ENCODE assay signal across 21 cellular contexts in genomic region chr7:80440908-80441307, GRCh38.
A peak's percentile ranks its signal among the peaks of the same experiment; 100 is the strongest.
DNase-seq lines count a peak whose midpoint lies in the region; ATAC-seq and TF ChIP-seq lines count a peak whose summit lies in the region.
"Had no signal": no experiment of that assay in that cellular context is flagged by ENCODE, and none has a peak within 500 bp of the region (broad histone marks: within the 10 kb centered on the region; RNA-seq: fewer than 3 reads in every experiment).

No MANE protein-coding gene starts in this region.

- H3K36me3 ChIP-seq in SK-N-MC (ENCODE audit: insufficient read depth, low read length) (no peaks in the 10 kb centered on the region), skeletal muscle satellite cell (ENCODE audit: insufficient read depth, low read length) (no peaks in the 10 kb centered on the region)
- H3K36me3 ChIP-seq: BE2C, cardiac muscle cell, HAP-1, stomach had no signal

- ATAC-seq in GM21576 (IDR thresholded peaks at IDR 0.05; ENCODE audit: unreplicated experiment) = no peak
- ATAC-seq: activated naive CD8-positive, alpha-beta T cell treated with anti-CD3 and anti-CD28 coated beads, Interleukin-2, amount 50 U/mL, for 24 hours had no signal

- H3K4me3 ChIP-seq in SK-N-MC (peak overlapping the region; percentile 53), fibroblast of mammary gland (ENCODE audit: control insufficient read depth, low read depth, low read length) (no peak overlapping the region), skeletal muscle satellite cell (ENCODE audit: low read length) (peak overlapping the region; percentile 24)
- H3K4me3 ChIP-seq: cardiac muscle cell, HAP-1, psoas muscle, stomach had no signal

- TF ChIP-seq CTCF in fibroblast of mammary gland (conservative IDR thresholded peaks at IDR 0.05; ENCODE audit: control insufficient read depth, insufficient read depth, low read depth, low read length) = no peak

- peak overlapping the region; percentile 59 for H3K27ac ChIP-seq in SK-N-MC
- H3K27ac ChIP-seq: cardiac muscle cell, epithelial cell of prostate, psoas muscle, stomach had no signal

- no peaks in the 10 kb centered on the region for H3K27me3 ChIP-seq in skeletal muscle satellite cell (ENCODE audit: control insufficient read depth, insufficient read depth, low read length)
- H3K27me3 ChIP-seq: BE2C, cardiac muscle cell, stomach had no signal

- peak overlapping the region; percentile 60 for H3K4me2 ChIP-seq in skeletal muscle satellite cell (ENCODE audit: low read length)

- peaks cover 18% of the 10 kb centered on the region for H3K4me1 ChIP-seq in skeletal muscle satellite cell (ENCODE audit: control insufficient read depth, insufficient read depth, low read length)
- H3K4me1 ChIP-seq: Caco-2, psoas muscle had no signal

- H3K9ac ChIP-seq in SK-N-MC (ENCODE audit: insufficient read length) (no peak overlapping the region), skeletal muscle satellite cell (ENCODE audit: low read depth, low read length) (peak overlapping the region; percentile 31)

- no peaks in the 10 kb centered on the region for H3K9me3 ChIP-seq in SK-N-MC (ENCODE audit: low read depth, low read length)
- H3K9me3 ChIP-seq in skeletal muscle satellite cell (replicated peaks; ENCODE audit: low read length) = no peaks in the 10 kb centered on the region
- H3K9me3 ChIP-seq: BE2C, Caco-2, HAP-1, psoas muscle, stomach had no signal

- DNase-seq in GM04503 (ENCODE audit: low read depth) (peak; percentile 3), SK-N-MC (ENCODE audit: low read depth, low spot score) (no peak), fibroblast of mammary gland (ENCODE audit: low read depth) (peak; percentile 73), medulla oblongata (ENCODE audit: extremely low spot score) (no peak), pons (ENCODE audit: low spot score) (no peak)
- DNase-seq: activated CD4-positive, alpha-beta T cell treated with anti-CD3 and anti-CD28 coated beads, Interleukin-2, amount 10 ng/mL, durations not matched to agents 24 days and 14 days; activated naive CD8-positive, alpha-beta T cell treated with anti-CD3 and anti-CD28 coated beads, Interleukin-2, amount 50 U/mL, for 24 hours; Caco-2; glutamatergic neuron; NCI-H1417 treated with DMSO at 0.1 percent for 48 hours; NCI-H69; psoas muscle; SHP77 treated with DMSO at 0.1 percent for 48 hours; stimulated activated CD4-positive, alpha-beta T cell treated with anti-CD3 and anti-CD28 coated beads, Interleukin-4, amount 100 ng/mL, for 4 hours; stomach had no signal

Comparison
In these comparisons a context has a peak if more than half of its experiments do, and no peak if none do; other contexts are left out.
1. DNase-seq: peak in GM04503 (single experiment) and fibroblast of mammary gland (single experiment); none in SK-N-MC (single experiment), medulla oblongata (single experiment) and pons (single experiment).